6 cellular contexts compared by ENCODE assay signal in the genomic region with DNA sequence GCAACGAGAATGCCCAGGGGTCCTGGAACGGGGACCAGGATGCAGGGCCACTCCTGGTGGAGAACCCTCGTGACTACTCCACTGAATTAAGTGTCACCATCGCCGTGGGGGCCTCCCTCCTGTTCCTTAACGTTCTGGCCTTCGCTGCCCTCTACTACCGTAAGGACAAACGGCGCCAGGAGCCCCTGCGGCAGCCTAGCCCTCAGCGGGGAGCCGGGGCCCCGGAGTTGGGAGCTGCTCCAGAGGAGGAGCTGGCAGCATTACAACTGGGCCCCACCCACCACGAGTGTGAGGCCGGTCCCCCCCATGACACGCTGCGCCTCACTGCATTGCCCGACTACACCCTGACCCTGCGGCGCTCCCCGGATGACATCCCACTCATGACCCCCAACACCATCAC. TPM values are rescaled to one million over a fixed set of nuclear protein-coding genes. Genes with fewer than 3 reads are reported as not detected.
"Had no signal": no experiment of that assay in that cellular context is flagged by ENCODE, and none has a peak within 500 bp of the region (broad histone marks: within the 10 kb centered on the region; RNA-seq: fewer than 3 reads in every experiment).

No MANE protein-coding gene starts in this region.

- H3K9me3 Mint-ChIP-seq: GM23338 had no signal

- ATAC-seq: GM23338 had no signal

- H3K4me3 Mint-ChIP-seq: GM23338, H9 had no signal

- DNase-seq: H9, HCEC 1CT, IMR-90 had no signal

RNA-seq across cellular contexts. Expression of gene GJB1, which starts 53.4 kb away (rescaled TPM):
- total RNA-seq: H1, H9, IMR-90 had no signal

RNA-seq across cellular contexts. Expression of gene IL2RG, which starts 58.2 kb away (rescaled TPM):
- total RNA-seq: GM23338, H1, H9, HT-29, IMR-90 had no signal
